In the genomic region with DNA sequence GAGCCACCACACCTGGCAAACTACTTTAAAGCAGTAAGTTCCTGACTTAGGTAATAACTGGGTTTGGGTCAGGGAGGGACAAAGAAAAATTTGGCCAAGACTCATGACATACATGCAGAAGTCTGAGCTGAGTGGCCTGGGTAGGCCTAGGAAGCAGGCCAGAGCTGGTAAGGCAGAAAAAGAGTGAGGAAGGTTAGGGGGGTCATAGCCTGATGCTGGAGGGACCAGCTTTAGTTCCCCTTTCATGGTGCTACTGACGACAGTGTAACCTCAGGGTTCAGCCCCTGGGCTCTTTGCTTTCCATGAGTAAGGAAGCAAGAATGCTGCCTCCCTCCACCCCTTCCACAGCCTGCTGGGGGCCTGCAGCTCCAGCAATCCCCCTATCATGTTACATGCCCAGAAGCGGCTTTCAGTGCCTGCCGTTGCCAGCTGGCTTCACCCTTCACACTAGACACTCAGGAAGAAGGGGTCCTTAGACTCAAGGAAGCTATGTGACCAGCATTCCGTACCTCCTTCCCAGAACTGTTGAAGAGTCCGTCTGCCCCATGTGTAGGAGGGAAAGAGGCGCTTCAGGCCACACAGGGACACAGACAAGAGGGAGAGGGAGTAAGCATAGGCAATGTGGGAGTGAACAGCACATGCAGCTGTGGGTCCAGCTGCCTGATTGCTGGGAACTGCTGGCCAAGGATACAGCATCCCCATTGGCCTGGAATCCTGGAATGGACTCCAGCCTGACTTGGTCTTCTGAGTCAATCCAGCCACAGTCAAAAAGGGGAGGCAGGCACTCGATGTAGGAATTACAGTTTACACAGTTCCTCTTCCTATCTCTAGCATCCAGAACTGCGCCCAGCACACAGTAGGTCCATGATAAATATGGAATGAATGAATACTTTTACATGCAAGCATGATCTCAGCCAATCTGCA, we compare ENCODE assay signal across 8 cellular contexts. TPM values are rescaled to one million over a fixed set of nuclear protein-coding genes. Genes with fewer than 3 reads are reported as not detected.
DNase-seq lines count a peak whose midpoint lies in the region; ATAC-seq and TF ChIP-seq lines count a peak whose summit lies in the region.

No MANE protein-coding gene starts in this region.

- no peak overlapping the region for H3K14ac ChIP-seq in neuronal stem cell (ENCODE audit: low read length)

- peak overlapping the region; percentile 70 for H3K23ac ChIP-seq in neuronal stem cell (ENCODE audit: low read depth, low read length, poor library complexity)

- CTCF ChIA-PET in HCT116 (lab: Charles Lee) = interaction anchor here (0.8 to 1.5 kb wide), 2 partner anchors 19 to 34 kb away, joined by 4 to 21 read pairs; no protein-coding TSS in a partner anchor

- H3K4me2 ChIP-seq in HCT116 (ENCODE audit: low read length) (peak overlapping the region; percentile 97), neuronal stem cell (ENCODE audit: insufficient read depth, low read length, poor library complexity, severe bottlenecking) (peak overlapping the region; percentile 40)

- H2BK12ac ChIP-seq in neuronal stem cell (ENCODE audit: low read length) = no peak overlapping the region

- H3K79me2 ChIP-seq in HCT116 (ENCODE audit: insufficient read depth, low read length) = peaks cover 6% of the 10 kb centered on the region; the same call in 1 of the 2 replicates

- peak overlapping the region; percentile 92 for H3K27ac ChIP-seq in HCT116 (ENCODE audit: low read depth, low read length)
- peak overlapping the region; percentile 79 to 82 for H3K27ac ChIP-seq in esophagus (ENCODE audit: low read depth in 2 of 2, low read length in 1 of 2)
- H3K27ac ChIP-seq in neuronal stem cell (replicated peaks; ENCODE audit: low read length) = peak overlapping the region; percentile 86

- H4K20me1 ChIP-seq in HCT116 (ENCODE audit: insufficient read depth) = no peaks in the 10 kb centered on the region

- no peak overlapping the region for H2AK5ac ChIP-seq in neuronal stem cell (ENCODE audit: low read depth, low read length)

- TF ChIP-seq POLR2A in HCT116 (IDR thresholded peaks at IDR 0.05; ENCODE audit: borderline replicate concordance, extremely low read depth, insufficient read depth, insufficient read length) = no peak

- 56 to 63% methylated on average over 8 of the region's 8 CpGs for WGBS in esophagus, 2 donors
- no CpG with 5 or more reads among the region's 8 CpGs for WGBS in neuronal stem cell (ENCODE audit: extremely low coverage in 2 of 2, insufficient read length in 2 of 2, insufficient replicate concordance in 1 of 2), 2 donors

- DNase-seq in HCT116 (ENCODE audit: low read depth, low spot score) (peak; percentile 91), RPMI7951 (ENCODE audit: low read depth) (peak; percentile 99), neuronal stem cell (ENCODE audit: low spot score) (peak; percentile 69), middle frontal gyrus (ENCODE audit: extremely low spot score, low spot score) (no peak)

- peak overlapping the region; percentile 42 for H3K4ac ChIP-seq in neuronal stem cell (ENCODE audit: low read length)

- no peak overlapping the region for H2AFZ ChIP-seq in HCT116 (ENCODE audit: low read depth, low read length, poor library complexity, severe bottlenecking)
- H2AFZ ChIP-seq in neuronal stem cell (ENCODE audit: low read length) = peak overlapping the region; percentile 84

- intact Hi-C loops in HCT116 (cut with micrococcal nuclease) = no loop called here

- H3K9ac ChIP-seq in HCT116 (ENCODE audit: low read length) (peak overlapping the region; percentile 67), neuronal stem cell (ENCODE audit: low read depth, low read length, poor library complexity) (peak overlapping the region; percentile 53)

- H2BK120ac ChIP-seq in neuronal stem cell (ENCODE audit: low read depth, low read length) = peak overlapping the region; percentile 77

- H3K36me3 ChIP-seq in HCT116 (ENCODE audit: control insufficient read depth in 1 of 2, insufficient read depth in 2 of 2, low read length in 2 of 2) = no peaks in the 10 kb centered on the region
- H3K36me3 ChIP-seq in esophagus (ENCODE audit: control insufficient read depth in 2 of 2, insufficient read depth in 2 of 2, low read length in 1 of 2) = no peaks in the 10 kb centered on the region
- no peaks in the 10 kb centered on the region for H3K36me3 ChIP-seq in neuronal stem cell (replicated peaks in 1 of 2; ENCODE audit: control insufficient read depth in 2 of 2, insufficient read depth in 2 of 2, low read length in 2 of 2)

- H2BK15ac ChIP-seq in neuronal stem cell (ENCODE audit: low read length) = peak overlapping the region; percentile 16

- no peaks in the 10 kb centered on the region for H3K9me2 ChIP-seq in HCT116 (ENCODE audit: insufficient read depth)

- H4K91ac ChIP-seq in neuronal stem cell (ENCODE audit: low read depth, low read length, poor library complexity) = peak overlapping the region; percentile 90

- RAD21 ChIA-PET in HCT116 (lab: Charles Lee; ENCODE audit: low non-redundant PET in 1 of 2, low total read pairs in 2 of 2, uncharacterized antibody in 2 of 2, unreplicated experiment in 2 of 2) = interaction anchor here (1.0 to 1.2 kb wide), 5 partner anchors 16 to 26 kb away, joined by 3 to 9 read pairs (median 5); no protein-coding TSS in a partner anchor

- H3K4me3 ChIP-seq in HCT116 (replicated peaks in 1 of 2; ENCODE audit: low read depth in 1 of 2, low read length in 2 of 2) (peak overlapping the region; percentile 21 to 35), esophagus (ENCODE audit: low read depth in 1 of 2, low read length in 2 of 2) (no peak overlapping the region), neuronal stem cell (ENCODE audit: low read length in 2 of 2) (peak overlapping the region in 1 of 2 donors; percentile 7)

- ATAC-seq in HCT116 = peak; percentile 75
- ATAC-seq in HG03097 (IDR thresholded peaks at IDR 0.05; ENCODE audit: low FRiP score, unreplicated experiment) = no peak
- no peak for ATAC-seq in GM21526 (IDR thresholded peaks at IDR 0.05; ENCODE audit: low FRiP score, unreplicated experiment)
- ATAC-seq in GM19328 (IDR thresholded peaks at IDR 0.05; ENCODE audit: unreplicated experiment) = no peak

- TF ChIP-seq CTCF in HCT116 (IDR thresholded peaks at IDR 0.05 in 2 of 3, conservative IDR thresholded peaks at IDR 0.05 in 1 of 3; ENCODE audit: borderline replicate concordance in 1 of 3, insufficient read depth in 1 of 3, low read depth in 2 of 3, low read length in 2 of 3) = no peak

- peak overlapping the region; percentile 67 for H4K8ac ChIP-seq in neuronal stem cell (ENCODE audit: low read depth, low read length)

- no peak for TF ChIP-seq RAD21 in HCT116 (IDR thresholded peaks at IDR 0.05; ENCODE audit: low read depth)

- no peaks in the 10 kb centered on the region for H3K79me1 ChIP-seq in neuronal stem cell (ENCODE audit: low read depth, low read length)

- no peak overlapping the region for H2BK5ac ChIP-seq in neuronal stem cell (ENCODE audit: low read length)

- H3K18ac ChIP-seq in neuronal stem cell (ENCODE audit: low read length) = peak overlapping the region; percentile 97

- peaks cover 53 to 80% of the 10 kb centered on the region in 2 experiments for H3K4me1 ChIP-seq in HCT116 (ENCODE audit: control insufficient read depth in 1 of 2, insufficient read depth in 2 of 2, low read length in 2 of 2)
- peaks cover 6 to 13% of the 10 kb centered on the region in 2 donors for H3K4me1 ChIP-seq in esophagus (ENCODE audit: control insufficient read depth in 2 of 2, insufficient read depth in 2 of 2, low read length in 1 of 2)
- H3K4me1 ChIP-seq in neuronal stem cell (ENCODE audit: control insufficient read depth in 2 of 2, insufficient read depth in 1 of 2, low read depth in 1 of 2, low read length in 2 of 2) = peaks cover 11 to 20% of the 10 kb centered on the region in 2 donors

- H3K9me3 ChIP-seq in HCT116 (ENCODE audit: control insufficient read depth in 1 of 2, insufficient read depth in 1 of 2, low read depth in 1 of 2, low read length in 2 of 2) (no peaks in the 10 kb centered on the region), esophagus (ENCODE audit: control insufficient read depth in 2 of 2, insufficient read depth in 1 of 2, low read depth in 1 of 2, low read length in 1 of 2) (no peaks in the 10 kb centered on the region), neuronal stem cell (replicated peaks in 1 of 2; ENCODE audit: control insufficient read depth in 2 of 2, insufficient read depth in 1 of 2, low read depth in 1 of 2, low read length in 2 of 2) (no peaks in the 10 kb centered on the region)

- POLR2A ChIA-PET in HCT116 (lab: Charles Lee) = interaction anchor here (0.7 to 5.7 kb wide), 14 partner anchors 9 to 270 kb away, joined by 3 to 98 read pairs (median 4); no protein-coding TSS in a partner anchor

- BruUV-seq in HCT116 (replicated peaks; lab: Mats Ljungman, UMichigan) = no TSS peak

- no peaks in the 10 kb centered on the region for H3K27me3 ChIP-seq in HCT116 (ENCODE audit: insufficient read depth, low read length)
- no peaks in the 10 kb centered on the region for H3K27me3 ChIP-seq in esophagus (ENCODE audit: control insufficient read depth in 1 of 2, insufficient read depth in 2 of 2, low read length in 2 of 2)
- H3K27me3 ChIP-seq in neuronal stem cell (ENCODE audit: control insufficient read depth in 3 of 3, insufficient read depth in 3 of 3, low read depth in 1 of 3, low read length in 3 of 3) = peaks cover 0 to 45% (median 5%) of the 10 kb centered on the region in 3 experiments

TF ChIP-seq in HCT116, 20 proteins besides CTCF, POLR2A, EP300 and RAD21:
- TF ChIP-seq ATF3 (IDR thresholded peaks at IDR 0.05) = no peak
- TF ChIP-seq ZNF274 (IDR thresholded peaks at IDR 0.05; ENCODE audit: low read depth, low read length) = no peak
- TF ChIP-seq TCF7L2 (IDR thresholded peaks at IDR 0.05; ENCODE audit: borderline replicate concordance, extremely low read depth, insufficient read depth, insufficient read length) = peak; percentile 40
- TF ChIP-seq JUND (IDR thresholded peaks at IDR 0.05) = no peak
- TF ChIP-seq POLR2AphosphoS5 (IDR thresholded peaks at IDR 0.05; ENCODE audit: low read depth, low read length) = peak; percentile 64
TF ChIP-seq in HCT116: peak in this region for 2.

RNA-seq across cellular contexts. Expression of gene PLAU, which starts 4.1 kb away (rescaled TPM):
- total RNA-seq in HCT116 (2021; ENCODE audit: unreplicated experiment) = 60.3 TPM
- 103 and 107 TPM in 2 replicates for polyA plus RNA-seq in HCT116 (2012)
- total RNA-seq in RPMI7951 (2014; rRNA removed; shearing (Covaris generic)) = 173 and 188 TPM in 2 replicates
- polyA plus RNA-seq in esophagus = 10 to 100 TPM in 1 of 2 donors, 1 to 10 TPM in 1; 7.0 to 13.7 TPM
- polyA plus RNA-seq in neuronal stem cell (2013, experiment 1 of 2) = 8.0 TPM
- 7.7 TPM for polyA plus RNA-seq in neuronal stem cell (2013, experiment 2 of 2)

RNA-seq across cellular contexts. Expression of gene CAMK2G, which starts 32.4 kb away (rescaled TPM):
- total RNA-seq in HCT116 (2021; ENCODE audit: unreplicated experiment) = 28.3 TPM
- polyA plus RNA-seq in HCT116 (2012) = 23.4 and 24.6 TPM in 2 replicates
- total RNA-seq in RPMI7951 (2014; rRNA removed; shearing (Covaris generic)) = 15.4 and 16.0 TPM in 2 replicates
- polyA plus RNA-seq in esophagus = 10 to 100 TPM; 16.1 to 25.3 TPM
- polyA plus RNA-seq in neuronal stem cell (2013, experiment 1 of 2) = 30.5 TPM
- 31.7 TPM for polyA plus RNA-seq in neuronal stem cell (2013, experiment 2 of 2)

Comparison
In these comparisons a context has a peak if more than half of its experiments do, and no peak if none do; other contexts are left out.
1. H3K4me3 ChIP-seq: peak in HCT116 (2 of 2); none in esophagus (0 of 2).
2. Peak in every context shown above with its lines, with median percentiles within 50 percentile points of each other: H3K27ac ChIP-seq.